ENCODE assay signal across 1 cellular context in genomic region chr13:43767351-43767901, GRCh38.
TF ChIP-seq lines count a peak whose summit lies in the region.

No MANE protein-coding gene starts in this region.

TF ChIP-seq in SK-N-SH, 30 proteins besides CTCF, POLR2A, EP300 and RAD21 (continued from another document):
- TF ChIP-seq PBX3 (IDR thresholded peaks at IDR 0.05) (no peak), MEF2A (IDR thresholded peaks at IDR 0.05; ENCODE audit: borderline replicate concordance, low read depth) (no peak), IRF3 (IDR thresholded peaks at IDR 0.05; ENCODE audit: low read depth, low read length) (no peak), MAX (IDR thresholded peaks at IDR 0.05; ENCODE audit: low read depth) (no peak), FOXJ3 (CRISPR knock-in tag; IDR thresholded peaks at IDR 0.05) (peak; percentile 98), FOSL2 (IDR thresholded peaks at IDR 0.05; ENCODE audit: borderline replicate concordance, low read depth) (no peak), YY1 (IDR thresholded peaks at IDR 0.05; ENCODE audit: low read depth) (no peak), ZBTB33 (IDR thresholded peaks at IDR 0.05; ENCODE audit: borderline replicate concordance, low read depth) (no peak), USF2 (IDR thresholded peaks at IDR 0.05; ENCODE audit: borderline replicate concordance, low read depth, low read length) (no peak), POLR2AphosphoS5 (IDR thresholded peaks at IDR 0.05; ENCODE audit: low read depth, low read length) (peak; percentile 19; the same call in 1 of the 2 replicates), RXRA (IDR thresholded peaks at IDR 0.05; ENCODE audit: borderline replicate concordance, low read depth) (no peak), REST (IDR thresholded peaks at IDR 0.05; ENCODE audit: low read depth, low read length) (no peak), TCF12 (IDR thresholded peaks at IDR 0.05) (peak; percentile 44; the same call in 1 of the 2 replicates), MXI1 (IDR thresholded peaks at IDR 0.05; ENCODE audit: low read depth, low read length) (no peak), RCOR1 (IDR thresholded peaks at IDR 0.05; ENCODE audit: low read length) (peak; percentile 89; the same call in 1 of the 2 replicates), SIN3A (IDR thresholded peaks at IDR 0.05; ENCODE audit: borderline replicate concordance, low read depth, low read length) (no peak), TEAD4 (IDR thresholded peaks at IDR 0.05; ENCODE audit: borderline replicate concordance, insufficient read depth) (no peak)
